9 cellular contexts compared by ENCODE assay signal in the genomic region with DNA sequence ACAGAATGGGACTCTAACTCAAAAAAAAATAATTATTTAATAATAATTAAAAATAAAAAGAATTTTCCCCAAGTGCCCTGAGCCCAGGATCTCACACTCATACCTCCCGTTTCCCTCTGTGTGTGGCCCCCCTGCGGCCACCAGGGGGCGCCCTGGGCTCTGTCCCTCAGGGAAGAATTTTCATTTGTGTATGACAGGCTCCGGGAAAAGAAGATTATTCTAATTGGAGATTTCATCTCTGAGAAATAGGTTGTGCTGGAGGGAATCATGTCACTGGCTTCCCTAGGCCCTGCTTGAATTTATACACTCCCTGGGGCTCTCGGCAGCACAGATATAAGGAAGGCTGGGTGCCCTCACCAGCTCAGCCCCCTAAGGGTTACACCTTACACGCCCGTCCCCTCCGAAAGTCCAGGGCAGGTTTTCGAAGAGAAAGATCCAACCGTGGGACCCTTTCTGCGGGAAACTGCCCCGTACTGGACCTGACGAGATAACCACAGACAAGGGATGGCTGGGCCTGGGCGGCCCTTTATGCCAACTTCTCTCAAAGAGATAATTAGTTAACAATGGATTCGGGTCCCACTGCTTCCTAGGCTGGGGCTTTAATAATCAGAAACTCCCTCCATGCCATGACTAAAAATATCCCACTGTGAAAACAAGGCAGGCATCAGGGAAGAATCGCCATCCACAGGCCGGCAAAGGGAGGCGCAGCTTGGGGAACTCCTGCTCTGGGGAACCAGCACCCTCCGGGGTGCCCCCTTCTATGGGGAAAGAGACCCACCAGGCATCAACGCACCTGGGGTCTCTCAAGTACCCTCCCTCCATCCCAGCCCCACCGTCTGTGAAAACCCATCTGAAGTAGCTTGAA.
DNase-seq lines count a peak whose midpoint lies in the region; ATAC-seq and TF ChIP-seq lines count a peak whose summit lies in the region.
"Had no signal": no experiment of that assay in that cellular context is flagged by ENCODE, and none has a peak within 500 bp of the region (broad histone marks: within the 10 kb centered on the region; RNA-seq: fewer than 3 reads in every experiment).

No MANE protein-coding gene starts in this region.

- no peaks in the 10 kb centered on the region for H3K4me1 ChIP-seq in DND-41 (ENCODE audit: insufficient read depth, low read length)
- H3K4me1 ChIP-seq in foreskin keratinocyte, result no peaks in the 10 kb centered on the region

- no peak overlapping the region for H2AFZ ChIP-seq in DND-41 (ENCODE audit: low read depth, low read length)

- H3K4me2 ChIP-seq in DND-41 (ENCODE audit: insufficient read depth, low read length), result no peak overlapping the region

- H3K79me2 ChIP-seq in DND-41 (ENCODE audit: insufficient read depth, low read length), result no peaks in the 10 kb centered on the region

- no peak overlapping the region for H3K4me3 ChIP-seq in DND-41 (ENCODE audit: low read depth in 1 of 2, low read length in 2 of 2)

- ATAC-seq in DND-41 (ENCODE audit: insufficient read depth, low read depth) (peak; percentile 93), foreskin keratinocyte (peak; percentile 68), omental fat pad (ENCODE audit: low FRiP score) (peak; percentile 65), HG02840 (IDR thresholded peaks at IDR 0.05; ENCODE audit: low FRiP score, unreplicated experiment) (no peak)

- peak; percentile 88 for TF ChIP-seq CTCF in DND-41 (IDR thresholded peaks at IDR 0.05; ENCODE audit: borderline replicate concordance, extremely low read depth, low read length, poor library complexity, severe bottlenecking)
- TF ChIP-seq CTCF in foreskin keratinocyte (conservative IDR thresholded peaks at IDR 0.05), result peak; percentile 94
- TF ChIP-seq CTCF in omental fat pad (IDR thresholded peaks at IDR 0.05), result peak in 2 of 3 donors; percentile 22 to 33

- H3K9me3 ChIP-seq in DND-41 (ENCODE audit: insufficient read depth, low read length, severe bottlenecking), result no peaks in the 10 kb centered on the region

- H3K27ac ChIP-seq in DND-41 (ENCODE audit: low read length) (no peak overlapping the region), foreskin keratinocyte (no peak overlapping the region), substantia nigra (ENCODE audit: low read depth, low read length, poor library complexity, severe bottlenecking) (peak overlapping the region; percentile 64)
- H3K27ac ChIP-seq: epithelial cell of prostate had no signal

- H3K27me3 ChIP-seq in DND-41 (ENCODE audit: insufficient read depth, low read length, poor library complexity) (no peaks in the 10 kb centered on the region), foreskin keratinocyte (no peaks in the 10 kb centered on the region)

- no peak overlapping the region for H3K9ac ChIP-seq in DND-41 (ENCODE audit: low read depth, low read length)

- peaks cover 34% of the 10 kb centered on the region for H3K36me3 ChIP-seq in DND-41 (ENCODE audit: insufficient read depth, low read length)

- DNase-seq in DND-41 (peak; percentile 69), Kasumi-1 (lab: John Stamatoyannopoulos, UW) (peak; percentile 66 to 76), SHP77 treated with DMSO at 0.1 percent for 48 hours (lab: John Stamatoyannopoulos, UW) (peak; percentile 53), foreskin keratinocyte (peak in 1 of 2 donors; percentile 24), omental fat pad (ENCODE audit: low spot score) (peak; percentile 64), substantia nigra (lab: John Stamatoyannopoulos, UW) (peak in 46 of 49 donors; percentile 10 to 85 (median 59))
- DNase-seq in activated effector memory CD4-positive, alpha-beta T cell treated with anti-CD3 and anti-CD28 coated beads, Interleukin-2, amount 50 U/mL, for 16 hours, result peak; percentile 91

- 0 out of 2 replicates have a peak, but pooled peaks cover 4% of the 10 kb centered on the region for H4K20me1 ChIP-seq in DND-41 (ENCODE audit: insufficient read depth, low read length)

Comparison
In these comparisons a context has a peak if more than half of its experiments do, and no peak if none do; other contexts are left out.
1. CTCF ChIP-seq: peak in every context shown above with its lines; median percentile 94 in foreskin keratinocyte; 88 in DND-41; 28 in omental fat pad.